Comparison of ENCODE assay signal across 13 cellular contexts in the genomic region with DNA sequence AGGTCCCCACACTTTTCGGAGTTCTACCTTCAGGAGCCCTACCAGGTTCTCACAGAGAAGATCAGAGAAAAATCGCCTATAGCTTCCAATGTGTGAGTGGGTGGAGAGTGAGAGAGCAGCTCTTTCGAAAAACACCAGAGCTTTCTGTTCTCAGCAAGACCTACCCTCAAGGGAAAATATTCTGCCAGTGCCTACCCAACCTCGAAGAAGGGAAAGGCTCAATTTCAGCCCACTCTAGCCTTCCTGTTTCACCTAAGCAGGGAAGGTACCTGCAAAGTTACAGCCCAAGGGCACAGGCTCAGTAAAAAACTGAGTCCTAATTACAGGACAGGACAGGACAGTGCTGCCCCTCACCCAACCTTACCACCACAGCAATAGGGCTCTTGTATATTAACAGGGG.
A peak's percentile ranks its signal among the peaks of the same experiment; 100 is the strongest.
DNase-seq lines count a peak whose midpoint lies in the region; ATAC-seq and TF ChIP-seq lines count a peak whose summit lies in the region.
"Had no signal": no experiment of that assay in that cellular context is flagged by ENCODE, and none has a peak within 500 bp of the region (broad histone marks: within the 10 kb centered on the region; RNA-seq: fewer than 3 reads in every experiment).

No MANE protein-coding gene starts in this region.

- no peak overlapping the region for H3K4me3 Mint-ChIP-seq in T-helper 17 cell
- H3K4me3 Mint-ChIP-seq: naive thymus-derived CD8-positive, alpha-beta T cell had no signal

- H3K27me3 Mint-ChIP-seq in T-helper 17 cell = peaks cover 28% of the 10 kb centered on the region

- no peaks in the 10 kb centered on the region for H3K36me3 Mint-ChIP-seq in T-helper 17 cell (ENCODE audit: low read depth)
- H3K36me3 Mint-ChIP-seq: naive thymus-derived CD8-positive, alpha-beta T cell had no signal

- H3K27ac Mint-ChIP-seq in T-helper 17 cell = no peak overlapping the region
- H3K27ac Mint-ChIP-seq: naive thymus-derived CD8-positive, alpha-beta T cell had no signal

- H3K4me1 Mint-ChIP-seq in T-helper 17 cell = no peaks in the 10 kb centered on the region
- H3K4me1 Mint-ChIP-seq: naive thymus-derived CD8-positive, alpha-beta T cell had no signal

- H3K9me3 ChIP-seq in T-helper 17 cell (ENCODE audit: control insufficient read depth, low read length, poor library complexity, severe bottlenecking) = no peaks in the 10 kb centered on the region
- H3K9me3 ChIP-seq: transverse colon had no signal

- ATAC-seq in GM19452 (IDR thresholded peaks at IDR 0.05; ENCODE audit: unreplicated experiment) (peak; percentile 95), HG02759 (IDR thresholded peaks at IDR 0.05; ENCODE audit: unreplicated experiment) (peak; percentile 77), HG03354 (IDR thresholded peaks at IDR 0.05; ENCODE audit: poor library complexity, severe bottlenecking, unreplicated experiment) (peak; percentile 73), T-helper 17 cell (no peak)
- ATAC-seq: naive thymus-derived CD8-positive, alpha-beta T cell had no signal

- in situ Hi-C loops in GM13977 (cut with MboI; ENCODE audit: low pct_unique_long_range_greater_than_20kb, low sequenced_read_pairs, unreplicated experiment) = no loop called here

- no peak for TF ChIP-seq CTCF in GM13977 (IDR thresholded peaks at IDR 0.05; ENCODE audit: extremely low read depth, insufficient read depth, missing control alignments)

- DNase-seq in GM13977 (ENCODE audit: low spot score) (peak; percentile 4), T-helper 17 cell (no peak)
- DNase-seq in activated CD4-positive, alpha-beta T cell treated with anti-CD3 and anti-CD28 coated beads, Interleukin-2, amount 50 U/mL, for 1 hour = no peak
- DNase-seq in activated CD4-positive, alpha-beta T cell treated with anti-CD3 and anti-CD28 coated beads, Interleukin-2, amount 50 U/mL, for 48 hours = no peak
- DNase-seq in activated CD4-positive, CD25-positive, alpha-beta regulatory T cell treated with anti-CD3 and anti-CD28 coated beads, Interleukin-2, amount 50 U/mL, for 72 hours = no peak
- DNase-seq: DMS 273 treated with DMSO at 0.1 percent for 48 hours; effector CD4-positive, alpha-beta T cell; foreskin melanocyte; naive thymus-derived CD8-positive, alpha-beta T cell; transverse colon had no signal
